20 cellular contexts compared by ENCODE assay signal in genomic region chr12:73240110-73240509, GRCh38.
DNase-seq lines count a peak whose midpoint lies in the region; ATAC-seq, FAIRE-seq and TF ChIP-seq lines count a peak whose summit lies in the region.
"Had no signal": no experiment of that assay in that cellular context is flagged by ENCODE, and none has a peak within 500 bp of the region (broad histone marks: within the 10 kb centered on the region; RNA-seq: fewer than 3 reads in every experiment).

No MANE protein-coding gene starts in this region.

- H4K91ac ChIP-seq in IMR-90 (ENCODE audit: insufficient read depth, low read depth, low read length) (no peak overlapping the region), H1 (replicated peaks; ENCODE audit: insufficient read length, low read length) (no peak overlapping the region)

- no peaks in the 10 kb centered on the region for H3K9me1 ChIP-seq in IMR-90 (ENCODE audit: insufficient read depth, low read length)

- H3K36me3 ChIP-seq in IMR-90 (ENCODE audit: control insufficient read depth, insufficient read depth, low read length) (no peaks in the 10 kb centered on the region), H1 (ENCODE audit: control insufficient read depth in 2 of 4, insufficient read depth in 4 of 4, low read length in 3 of 4) (no peaks in the 10 kb centered on the region)
- H3K36me3 ChIP-seq: BLaER1 treated with 17β-estradiol and CSF1 and Interleukin-3, amounts not matched to agents 10 nM and 100 nM had no signal

- H3K9me3 ChIP-seq in A549 (no peaks in the 10 kb centered on the region), IMR-90 (ENCODE audit: control insufficient read depth, insufficient read depth, low read length) (peaks cover 5% of the 10 kb centered on the region; the same call in 1 of the 2 replicates), H1 (ENCODE audit: insufficient read depth in 2 of 2, low read depth in 1 of 2, low read length in 1 of 2) (peaks cover 0 to 7% of the 10 kb centered on the region in 2 experiments; a peak in 1 of 4 replicates)
- H3K9me3 ChIP-seq: Caco-2 had no signal

- TF ChIP-seq RAD21 in A549 (conservative IDR thresholded peaks at IDR 0.05 in 1 of 2, IDR thresholded peaks at IDR 0.05 in 1 of 2) (no peak), IMR-90 (IDR thresholded peaks at IDR 0.05; ENCODE audit: low read length) (no peak), H1 (IDR thresholded peaks at IDR 0.05 in 1 of 2, conservative IDR thresholded peaks at IDR 0.05 in 1 of 2; ENCODE audit: low read depth in 2 of 2, low read length in 2 of 2) (no peak)

- H2BK5ac ChIP-seq in IMR-90 (ENCODE audit: low read depth, low read length, poor library complexity, severe bottlenecking) (no peak overlapping the region), H1 (ENCODE audit: low read depth, low read length) (no peak overlapping the region)

- H3K27ac ChIP-seq in A549 (no peak overlapping the region), IMR-90 (ENCODE audit: insufficient read depth, low read length) (no peak overlapping the region), H1 (ENCODE audit: low read depth, low read length) (no peak overlapping the region)
- H3K27ac ChIP-seq: BLaER1 treated with 17β-estradiol and CSF1 and Interleukin-3, amounts not matched to agents 10 nM and 100 nM; C4-2B had no signal

- no peak for TF ChIP-seq POLR2A in A549 (IDR thresholded peaks at IDR 0.05; ENCODE audit: low read length)
- TF ChIP-seq POLR2A in IMR-90 (IDR thresholded peaks at IDR 0.05; ENCODE audit: low read depth, low read length) = no peak
- no peak for TF ChIP-seq POLR2A in H1 (IDR thresholded peaks at IDR 0.05; ENCODE audit: control extremely low read depth in 1 of 2, low read depth in 2 of 2, low read length in 2 of 2)

- H3K23ac ChIP-seq in IMR-90 (ENCODE audit: low read depth, low read length) = no peak overlapping the region
- no peak overlapping the region for H3K23ac ChIP-seq in H1 (ENCODE audit: insufficient read length)

- no peaks in the 10 kb centered on the region for H3K27me3 ChIP-seq in IMR-90 (ENCODE audit: control insufficient read depth, insufficient read depth, low read length)
- no peaks in the 10 kb centered on the region for H3K27me3 ChIP-seq in H1 (replicated peaks in 1 of 4; ENCODE audit: control insufficient read depth in 3 of 4, extremely low read depth in 1 of 4, insufficient read depth in 3 of 4, low read length in 3 of 4)
- H3K27me3 ChIP-seq: BLaER1 treated with 17β-estradiol and CSF1 and Interleukin-3, amounts not matched to agents 10 nM and 100 nM had no signal

- no peaks in the 10 kb centered on the region for H3K23me2 ChIP-seq in H1 (ENCODE audit: low read depth, low read length)

- dilution Hi-C loops in IMR-90 (cut with HindIII; ENCODE audit: low sequenced_read_pairs, unreplicated experiment) = no loop called here

- TF ChIP-seq EP300 in A549 (IDR thresholded peaks at IDR 0.05) (no peak), H1 (IDR thresholded peaks at IDR 0.05; ENCODE audit: borderline replicate concordance in 1 of 2, low read depth in 2 of 2, low read length in 2 of 2) (no peak)

- H3K4ac ChIP-seq in IMR-90 (ENCODE audit: low read depth, low read length) (no peak overlapping the region), H1 (replicated peaks; ENCODE audit: insufficient read length, low read depth, low read length) (no peak overlapping the region)

- no peak overlapping the region for H2BK12ac ChIP-seq in H1 (ENCODE audit: low read depth, low read length)

- FAIRE-seq in A549 (lab: Jason Lieb, UNC) = no peak
- no peak for FAIRE-seq in H1 (lab: Jason Lieb, UNC)
- FAIRE-seq: A204.1, D721Med, G401.6, GM12891, GM19239 had no signal

- H2BK120ac ChIP-seq in IMR-90 (ENCODE audit: low read depth, low read length) = no peak overlapping the region
- no peak overlapping the region for H2BK120ac ChIP-seq in H1 (replicated peaks; ENCODE audit: low read depth, low read length)

- no peaks in the 10 kb centered on the region for H3K79me2 ChIP-seq in H1 (ENCODE audit: control insufficient read depth in 1 of 2, insufficient read depth in 2 of 2, low read length in 2 of 2)

- H3K4me2 ChIP-seq in A549 = no peak overlapping the region
- no peak overlapping the region for H3K4me2 ChIP-seq in IMR-90 (ENCODE audit: low read depth, low read length)
- no peak overlapping the region for H3K4me2 ChIP-seq in H1 (ENCODE audit: insufficient read depth in 1 of 2, low read depth in 2 of 2, low read length in 2 of 2)
- H3K4me2 ChIP-seq: BLaER1 treated with 17β-estradiol and CSF1 and Interleukin-3, amounts not matched to agents 10 nM and 100 nM had no signal

- DNase-seq in A549 (ENCODE audit: low read depth in 1 of 2, low spot score in 1 of 2) (no peak), IMR-90 (no peak), H1 (ENCODE audit: low read depth in 1 of 2, low spot score in 2 of 2) (no peak), SIG-M5 treated with dmso at 0.1 percent for 504 hours (lab: John Stamatoyannopoulos, UW; ENCODE audit: unreplicated experiment) (no peak)
- DNase-seq: 8988T; AML-193; Caco-2; Calu3; CD4-positive, alpha-beta T cell; CD8-positive, alpha-beta T cell; DMS79 treated with DMSO at 0.1 percent for 48 hours; GF-D8 had no signal

- whole genome bisulfite sequencing in A549 (ENCODE audit: missing lambda C conversion rate) = 2% methylated on average over 1 of the region's 1 CpG
- WGBS in IMR-90 (ENCODE audit: extremely low coverage in 2 of 2, insufficient read length in 1 of 2), 2 experiments = no CpG with 5 or more reads among the region's 1 CpG
- WGBS in H1 (ENCODE audit: extremely low coverage in 1 of 2, insufficient coverage in 1 of 2, insufficient read length in 1 of 2, insufficient replicate concordance in 2 of 2, low coverage in 1 of 2, low lambda C conversion rate in 2 of 2, missing lambda C conversion rate in 1 of 2), 2 experiments = 83% methylated on average over 1 of the region's 1 CpG; no CpG with 5 or more reads in 1 of the 2 experiments

- no peak overlapping the region for H4K8ac ChIP-seq in IMR-90 (ENCODE audit: low read depth in 2 of 2, low read length in 2 of 2)
- no peak overlapping the region for H4K8ac ChIP-seq in H1 (ENCODE audit: extremely low read depth, insufficient read depth, low read length)

- no peaks in the 10 kb centered on the region for H3K4me1 ChIP-seq in A549
- no peaks in the 10 kb centered on the region for H3K4me1 ChIP-seq in IMR-90 (ENCODE audit: control insufficient read depth, insufficient read depth, low read length)
- H3K4me1 ChIP-seq in H1 (replicated peaks in 1 of 4; ENCODE audit: control insufficient read depth in 3 of 4, insufficient read depth in 4 of 4, low read length in 3 of 4) = no peaks in the 10 kb centered on the region
- H3K4me1 ChIP-seq: BLaER1 treated with 17β-estradiol and CSF1 and Interleukin-3, amounts not matched to agents 10 nM and 100 nM; Caco-2 had no signal

- H3K79me1 ChIP-seq in IMR-90 (ENCODE audit: low read depth in 1 of 2, low read length in 2 of 2) (no peaks in the 10 kb centered on the region), H1 (ENCODE audit: low read depth, low read length) (no peaks in the 10 kb centered on the region)

- CTCF ChIA-PET in A549 (lab: Yijun Ruan, JAX) = no interaction called here
- CTCF ChIA-PET in IMR-90 (lab: Yijun Ruan, JAX) = no interaction called here
- CTCF ChIA-PET in H1 (lab: Charles Lee; ENCODE audit: partially characterized antibody) = no interaction called here

- no peak for TF ChIP-seq CTCF in A549 (IDR thresholded peaks at IDR 0.05)
- no peak for TF ChIP-seq CTCF in IMR-90 (conservative IDR thresholded peaks at IDR 0.05; ENCODE audit: low read depth, low read length)
- no peak for TF ChIP-seq CTCF in H1 (IDR thresholded peaks at IDR 0.05; ENCODE audit: control extremely low read depth in 1 of 3, insufficient read depth in 1 of 3, low read depth in 1 of 3, low read length in 3 of 3)

- no peak overlapping the region for H2BK20ac ChIP-seq in IMR-90 (ENCODE audit: low read depth, low read length)
- H2BK20ac ChIP-seq in H1 (ENCODE audit: low read length) = no peak overlapping the region

- no peak overlapping the region for H2BK15ac ChIP-seq in IMR-90 (ENCODE audit: low read depth, low read length)
- H2BK15ac ChIP-seq in H1 (ENCODE audit: low read length) = no peak overlapping the region

- no peak overlapping the region for H2AK9ac ChIP-seq in IMR-90 (replicated peaks; ENCODE audit: low read depth, low read length, poor library complexity)

- ATAC-seq in A549 (no peak), IMR-90 (ENCODE audit: low read depth) (no peak), HG02571 (IDR thresholded peaks at IDR 0.05; ENCODE audit: unreplicated experiment) (no peak)
- ATAC-seq: CD8-positive, alpha-beta T cell had no signal

- H4K20me1 ChIP-seq in IMR-90 (ENCODE audit: insufficient read depth, low read length) (no peaks in the 10 kb centered on the region), H1 (replicated peaks in 1 of 2; ENCODE audit: control insufficient read depth in 1 of 2, insufficient read depth in 2 of 2, low read length in 2 of 2) (no peaks in the 10 kb centered on the region)
- H4K20me1 ChIP-seq: BLaER1 treated with 17β-estradiol and CSF1 and Interleukin-3, amounts not matched to agents 10 nM and 100 nM had no signal

- intact Hi-C loops in IMR-90 (cut with micrococcal nuclease) = no loop called here

- H2AFZ ChIP-seq in IMR-90 (replicated peaks; ENCODE audit: low read length, poor library complexity) = no peak overlapping the region
- H2AFZ ChIP-seq in H1 (ENCODE audit: low read length) = no peak overlapping the region

- H2AK5ac ChIP-seq in IMR-90 (ENCODE audit: low read depth, low read length) (no peak overlapping the region), H1 (ENCODE audit: low read depth, low read length) (no peak overlapping the region)

- H3K56ac ChIP-seq in IMR-90 (ENCODE audit: extremely low read depth, insufficient read depth, low read length) (no peak overlapping the region), H1 (replicated peaks; ENCODE audit: insufficient read length, low read depth, low read length) (no peak overlapping the region)

- H3K4me3 ChIP-seq in A549 (no peak overlapping the region), IMR-90 (ENCODE audit: insufficient read depth, low read depth, low read length) (no peak overlapping the region), H1 (ENCODE audit: extremely low read depth in 1 of 4, insufficient read depth in 2 of 4, low read depth in 3 of 4, low read length in 4 of 4) (no peak overlapping the region)
- H3K4me3 ChIP-seq: BLaER1 treated with 17β-estradiol and CSF1 and Interleukin-3, amounts not matched to agents 10 nM and 100 nM had no signal

- in situ Hi-C loops in IMR-90 (cut with MboI; ENCODE audit: low sequenced_read_pairs) = no loop called here

- H3K18ac ChIP-seq in IMR-90 (ENCODE audit: low read depth, low read length) (no peak overlapping the region), H1 (ENCODE audit: extremely low read depth, low read length) (no peak overlapping the region)

- BruUV-seq in IMR-90 (replicated peaks; lab: Mats Ljungman, UMichigan) = no TSS peak

- H4K5ac ChIP-seq in IMR-90 (ENCODE audit: low read depth, low read length) (no peak overlapping the region), H1 (ENCODE audit: insufficient read length, low read depth, low read length) (no peak overlapping the region)

- POLR2A ChIA-PET in A549 (lab: Yijun Ruan, JAX) (no interaction called here), IMR-90 (lab: Charles Lee; ENCODE audit: unreplicated experiment) (no interaction called here), H1 (lab: Charles Lee; ENCODE audit: partially characterized antibody) (no interaction called here)

- H3K9ac ChIP-seq in IMR-90 (ENCODE audit: low read depth, low read length) (no peak overlapping the region), H1 (replicated peaks in 1 of 4; ENCODE audit: extremely low read depth in 1 of 4, low read depth in 3 of 4, low read length in 3 of 4) (no peak overlapping the region)
- H3K9ac ChIP-seq: BLaER1 treated with 17β-estradiol and CSF1 and Interleukin-3, amounts not matched to agents 10 nM and 100 nM had no signal

- no peak overlapping the region for H3K14ac ChIP-seq in IMR-90 (replicated peaks; ENCODE audit: low read depth, low read length)
- H3K14ac ChIP-seq in H1 (ENCODE audit: insufficient read length) = no peak overlapping the region

Comparison
In these comparisons a context has a peak if more than half of its experiments do, and no peak if none do; other contexts are left out.
1. Of the 18 proteins assayed by ChIP-seq in both H1 and A549: peak only in H1: none; only in A549: none; in both: MAFK; in neither: 17.